ENCODE assay signal across 14 cellular contexts in the genomic region with DNA sequence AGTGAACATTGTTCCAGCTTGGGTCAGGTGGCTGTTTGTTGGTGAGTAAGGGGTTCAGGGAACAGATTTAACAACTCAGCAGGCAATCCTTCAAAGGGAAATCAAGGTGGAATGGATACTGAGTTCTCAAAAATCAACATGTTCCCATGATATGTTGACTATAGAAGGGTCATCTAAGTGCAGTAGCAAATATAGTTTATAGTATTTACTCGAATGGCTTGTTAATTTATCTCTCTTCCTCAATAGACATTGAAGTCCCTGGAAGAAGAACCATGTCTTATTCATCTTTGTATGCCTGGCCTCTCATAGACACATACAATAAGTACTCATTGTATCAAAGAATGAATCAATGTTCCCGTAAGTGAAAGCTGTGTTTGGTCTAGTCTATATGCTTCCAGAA.
"Had no signal": no experiment of that assay in that cellular context is flagged by ENCODE, and none has a peak within 500 bp of the region (broad histone marks: within the 10 kb centered on the region; RNA-seq: fewer than 3 reads in every experiment).

No MANE protein-coding gene starts in this region.

- ATAC-seq: foreskin keratinocyte, left ventricle myocardium superior had no signal

- H3K36me3 ChIP-seq: esophagus muscularis mucosa, neutrophil had no signal

- H3K27me3 Mint-ChIP-seq: naive B cell had no signal

- H3K27ac ChIP-seq: esophagus muscularis mucosa, foreskin keratinocyte, neutrophil had no signal

- H3K9me3 Mint-ChIP-seq: brain, naive B cell had no signal

- H3K27me3 ChIP-seq: esophagus muscularis mucosa, foreskin keratinocyte, neutrophil had no signal

- H3K9me3 ChIP-seq: esophagus muscularis mucosa, neutrophil had no signal

- H3K4me3 ChIP-seq: esophagus muscularis mucosa, skin epidermis had no signal

- H3K4me3 Mint-ChIP-seq: brain, naive B cell had no signal

- DNase-seq: activated CD4-positive, alpha-beta T cell treated with anti-CD3 and anti-CD28 coated beads, Interleukin-2, amount 50 U/mL, for 48 hours; activated CD4-positive, CD25-positive, alpha-beta regulatory T cell treated with anti-CD3 and anti-CD28 coated beads, Interleukin-2, amount 50 U/mL, for 72 hours; activated naive CD4-positive, alpha-beta T cell treated with anti-CD3 and anti-CD28 coated beads, Interleukin-2, amount 50 U/mL, for 16 hours; amniotic stem cell; foreskin keratinocyte; head of caudate nucleus; left ventricle myocardium superior; naive B cell; posterior cingulate gyrus; trophoblast cell had no signal

- H3K4me1 Mint-ChIP-seq: naive B cell had no signal
